6 cellular contexts compared by ENCODE assay signal in genomic region chr13:19264711-19265110, GRCh38.
"Had no signal": no experiment of that assay in that cellular context is flagged by ENCODE, and none has a peak within 500 bp of the region (broad histone marks: within the 10 kb centered on the region; RNA-seq: fewer than 3 reads in every experiment).

No MANE protein-coding gene starts in this region.

- ATAC-seq: HepG2, K562 had no signal

- H3K4me3 ChIP-seq: K562 had no signal

- H3K27ac ChIP-seq: HL-60 had no signal

- DNase-seq: IMR-90, KBM-7, KG1 had no signal
